ENCODE assay signal across 10 cellular contexts in genomic region chr20:20366896-20367680, GRCh38. TPM values are rescaled to one million over a fixed set of nuclear protein-coding genes. Genes with fewer than 3 reads are reported as not detected.
DNase-seq lines count a peak whose midpoint lies in the region; ATAC-seq lines count a peak whose summit lies in the region.
"Had no signal": no experiment of that assay in that cellular context is flagged by ENCODE, and none has a peak within 500 bp of the region (broad histone marks: within the 10 kb centered on the region; RNA-seq: fewer than 3 reads in every experiment).

No MANE protein-coding gene starts in this region.

- H3K36me3 ChIP-seq in SJCRH30, result no peaks in the 10 kb centered on the region

- no peaks in the 10 kb centered on the region for H3K9me3 Mint-ChIP-seq in T-helper 2 cell treated with Interferon-gamma antibody and Interleukin-4, amounts not matched to agents 5 μg/mL and 100 μg/mL, for 36 hours
- H3K9me3 Mint-ChIP-seq in stimulated activated naive CD8-positive, alpha-beta T cell treated with anti-CD3 and anti-CD28 coated beads, Interleukin-15, amount 100 ng/mL, for 72 hours, result no peaks in the 10 kb centered on the region

- peaks cover 65% of the 10 kb centered on the region for H3K27me3 Mint-ChIP-seq in T-helper 2 cell treated with Interferon-gamma antibody and Interleukin-4, amounts not matched to agents 5 μg/mL and 100 μg/mL, for 36 hours (ENCODE audit: low read depth)
- peaks cover 86% of the 10 kb centered on the region for H3K27me3 Mint-ChIP-seq in stimulated activated naive CD8-positive, alpha-beta T cell treated with anti-CD3 and anti-CD28 coated beads, Interleukin-15, amount 100 ng/mL, for 72 hours

- H3K27ac Mint-ChIP-seq in T-helper 2 cell treated with Interferon-gamma antibody and Interleukin-4, amounts not matched to agents 5 μg/mL and 100 μg/mL, for 36 hours, result no peak overlapping the region
- no peak overlapping the region for H3K27ac Mint-ChIP-seq in stimulated activated naive CD8-positive, alpha-beta T cell treated with anti-CD3 and anti-CD28 coated beads, Interleukin-15, amount 100 ng/mL, for 72 hours

- no peaks in the 10 kb centered on the region for H3K27me3 ChIP-seq in SJCRH30

- H3K4me3 ChIP-seq in SJCRH30, result peak overlapping the region; percentile 73

- ATAC-seq in stimulated activated naive CD8-positive, alpha-beta T cell treated with anti-CD3 and anti-CD28 coated beads, Interleukin-15, amount 100 ng/mL, for 72 hours, result no peak
- ATAC-seq in HG03520 (IDR thresholded peaks at IDR 0.05; ENCODE audit: unreplicated experiment) (no peak), HG03097 (IDR thresholded peaks at IDR 0.05; ENCODE audit: low FRiP score, unreplicated experiment) (no peak)
- ATAC-seq: sciatic nerve had no signal

- peaks cover 8% of the 10 kb centered on the region; the same call in 1 of the 2 replicates for H3K4me1 ChIP-seq in SJCRH30

- H3K4me3 Mint-ChIP-seq in T-helper 2 cell treated with Interferon-gamma antibody and Interleukin-4, amounts not matched to agents 5 μg/mL and 100 μg/mL, for 36 hours, result peak overlapping the region; percentile 68
- peak overlapping the region; percentile 80 to 83 for H3K4me3 Mint-ChIP-seq in stimulated activated naive CD8-positive, alpha-beta T cell treated with anti-CD3 and anti-CD28 coated beads, Interleukin-15, amount 100 ng/mL, for 72 hours

- peaks cover 3% of the 10 kb centered on the region for H3K36me3 Mint-ChIP-seq in T-helper 2 cell treated with Interferon-gamma antibody and Interleukin-4, amounts not matched to agents 5 μg/mL and 100 μg/mL, for 36 hours (ENCODE audit: low read depth)

- H3K9me3 ChIP-seq in SJCRH30 (replicated peaks), result no peaks in the 10 kb centered on the region

- DNase-seq in T-helper 2 cell treated with Interferon-gamma antibody and Interleukin-4, amounts not matched to agents 5 μg/mL and 100 μg/mL, for 36 hours (ENCODE audit: low spot score), result no peak
- DNase-seq in T-helper 2 cell (no peak), SJCRH30 (no peak), globus pallidus (ENCODE audit: low spot score) (peak; percentile 49), OCI-M1 (lab: John Stamatoyannopoulos, UW) (no peak)
- no peak for DNase-seq in stimulated activated naive CD8-positive, alpha-beta T cell treated with anti-CD3 and anti-CD28 coated beads, Interleukin-15, amount 100 ng/mL, for 72 hours
- DNase-seq: activated CD8-positive, alpha-beta memory T cell treated with anti-CD3 and anti-CD28 coated beads for 24 hours had no signal

- 0 out of 2 replicates have a peak overlapping the region, but pooled peaks have one; percentile 31 for H3K27ac ChIP-seq in SJCRH30

- H3K4me1 Mint-ChIP-seq in T-helper 2 cell treated with Interferon-gamma antibody and Interleukin-4, amounts not matched to agents 5 μg/mL and 100 μg/mL, for 36 hours (ENCODE audit: low read depth), result peaks cover 5% of the 10 kb centered on the region
- H3K4me1 Mint-ChIP-seq in stimulated activated naive CD8-positive, alpha-beta T cell treated with anti-CD3 and anti-CD28 coated beads, Interleukin-15, amount 100 ng/mL, for 72 hours, result peaks cover 47% of the 10 kb centered on the region

RNA-seq across cellular contexts. Expression of gene INSM1, which starts 0.8 kb away (rescaled TPM):
- total RNA-seq in SJCRH30 (2014; rRNA removed; shearing (Covaris generic)), result 5.5 and 6.3 TPM in 2 replicates
- total RNA-seq: sciatic nerve had no signal
